Comparison of ENCODE assay signal across 2 cellular contexts in the genomic region with DNA sequence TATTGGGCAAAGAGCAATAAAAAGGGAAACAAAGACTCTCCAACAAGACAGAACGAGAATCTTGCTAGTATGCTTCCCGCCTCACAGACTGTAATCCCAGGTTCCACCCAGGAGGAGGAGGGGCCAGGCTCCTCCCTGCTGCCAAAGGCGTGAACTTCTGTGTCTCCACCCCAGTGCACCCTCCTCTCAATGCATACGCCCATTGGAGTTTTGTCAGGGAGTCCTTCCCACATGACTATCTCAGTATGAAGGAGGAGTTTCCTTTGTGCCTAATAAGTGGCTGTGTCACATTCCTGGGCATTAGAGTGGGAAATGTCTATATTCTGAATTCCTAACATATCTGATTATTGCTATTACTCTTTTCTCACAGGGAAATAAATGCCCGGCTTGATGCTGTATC.
TF ChIP-seq lines count a peak whose summit lies in the region.

No MANE protein-coding gene starts in this region.

TF ChIP-seq in HCT116, 20 proteins besides CTCF, POLR2A, EP300 and RAD21 (continued from another document):
- TF ChIP-seq ELF1 (IDR thresholded peaks at IDR 0.05; ENCODE audit: borderline replicate concordance, low read depth) (no peak), FOSL1 (IDR thresholded peaks at IDR 0.05; ENCODE audit: low read depth) (no peak), ZNF274 (IDR thresholded peaks at IDR 0.05; ENCODE audit: low read depth, low read length) (no peak), YY1 (IDR thresholded peaks at IDR 0.05; ENCODE audit: extremely low read depth, insufficient replicate concordance, low read depth, low read length) (no peak), SP1 (IDR thresholded peaks at IDR 0.05; ENCODE audit: low read depth) (no peak), SIN3A (IDR thresholded peaks at IDR 0.05; ENCODE audit: low read depth) (no peak), EGR1 (IDR thresholded peaks at IDR 0.05; ENCODE audit: low read depth) (no peak), POLR2AphosphoS5 (IDR thresholded peaks at IDR 0.05; ENCODE audit: low read depth, low read length) (no peak), ZFX (IDR thresholded peaks at IDR 0.05) (no peak), SRF (IDR thresholded peaks at IDR 0.05; ENCODE audit: low read depth) (no peak)
- TF ChIP-seq, protein P1, sequence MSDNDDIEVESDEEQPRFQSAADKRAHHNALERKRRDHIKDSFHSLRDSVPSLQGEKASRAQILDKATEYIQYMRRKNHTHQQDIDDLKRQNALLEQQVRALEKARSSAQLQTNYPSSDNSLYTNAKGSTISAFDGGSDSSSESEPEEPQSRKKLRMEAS (IDR thresholded peaks at IDR 0.05), result no peak
- TF ChIP-seq, protein P2, sequence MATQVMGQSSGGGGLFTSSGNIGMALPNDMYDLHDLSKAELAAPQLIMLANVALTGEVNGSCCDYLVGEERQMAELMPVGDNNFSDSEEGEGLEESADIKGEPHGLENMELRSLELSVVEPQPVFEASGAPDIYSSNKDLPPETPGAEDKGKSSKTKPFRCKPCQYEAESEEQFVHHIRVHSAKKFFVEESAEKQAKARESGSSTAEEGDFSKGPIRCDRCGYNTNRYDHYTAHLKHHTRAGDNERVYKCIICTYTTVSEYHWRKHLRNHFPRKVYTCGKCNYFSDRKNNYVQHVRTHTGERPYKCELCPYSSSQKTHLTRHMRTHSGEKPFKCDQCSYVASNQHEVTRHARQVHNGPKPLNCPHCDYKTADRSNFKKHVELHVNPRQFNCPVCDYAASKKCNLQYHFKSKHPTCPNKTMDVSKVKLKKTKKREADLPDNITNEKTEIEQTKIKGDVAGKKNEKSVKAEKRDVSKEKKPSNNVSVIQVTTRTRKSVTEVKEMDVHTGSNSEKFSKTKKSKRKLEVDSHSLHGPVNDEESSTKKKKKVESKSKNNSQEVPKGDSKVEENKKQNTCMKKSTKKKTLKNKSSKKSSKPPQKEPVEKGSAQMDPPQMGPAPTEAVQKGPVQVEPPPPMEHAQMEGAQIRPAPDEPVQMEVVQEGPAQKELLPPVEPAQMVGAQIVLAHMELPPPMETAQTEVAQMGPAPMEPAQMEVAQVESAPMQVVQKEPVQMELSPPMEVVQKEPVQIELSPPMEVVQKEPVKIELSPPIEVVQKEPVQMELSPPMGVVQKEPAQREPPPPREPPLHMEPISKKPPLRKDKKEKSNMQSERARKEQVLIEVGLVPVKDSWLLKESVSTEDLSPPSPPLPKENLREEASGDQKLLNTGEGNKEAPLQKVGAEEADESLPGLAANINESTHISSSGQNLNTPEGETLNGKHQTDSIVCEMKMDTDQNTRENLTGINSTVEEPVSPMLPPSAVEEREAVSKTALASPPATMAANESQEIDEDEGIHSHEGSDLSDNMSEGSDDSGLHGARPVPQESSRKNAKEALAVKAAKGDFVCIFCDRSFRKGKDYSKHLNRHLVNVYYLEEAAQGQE (IDR thresholded peaks at IDR 0.05; ENCODE audit: low read depth), result no peak

TF ChIP-seq in WTC11, 78 proteins besides CTCF, POLR2A, EP300 and RAD21 (continued from another document):
- TF ChIP-seq KAT7 (CRISPR knock-in tag; IDR thresholded peaks at IDR 0.05; ENCODE audit: borderline replicate concordance), result no peak
- TF ChIP-seq, protein P3, sequence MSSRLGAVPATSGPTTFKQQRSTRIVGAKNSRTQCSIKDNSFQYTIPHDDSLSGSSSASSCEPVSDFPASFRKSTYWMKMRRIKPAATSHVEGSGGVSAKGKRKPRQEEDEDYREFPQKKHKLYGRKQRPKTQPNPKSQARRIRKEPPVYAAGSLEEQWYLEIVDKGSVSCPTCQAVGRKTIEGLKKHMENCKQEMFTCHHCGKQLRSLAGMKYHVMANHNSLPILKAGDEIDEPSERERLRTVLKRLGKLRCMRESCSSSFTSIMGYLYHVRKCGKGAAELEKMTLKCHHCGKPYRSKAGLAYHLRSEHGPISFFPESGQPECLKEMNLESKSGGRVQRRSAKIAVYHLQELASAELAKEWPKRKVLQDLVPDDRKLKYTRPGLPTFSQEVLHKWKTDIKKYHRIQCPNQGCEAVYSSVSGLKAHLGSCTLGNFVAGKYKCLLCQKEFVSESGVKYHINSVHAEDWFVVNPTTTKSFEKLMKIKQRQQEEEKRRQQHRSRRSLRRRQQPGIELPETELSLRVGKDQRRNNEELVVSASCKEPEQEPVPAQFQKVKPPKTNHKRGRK (CRISPR knock-in tag; IDR thresholded peaks at IDR 0.05; ENCODE audit: borderline replicate concordance), result no peak
